In genomic region chr3:72144773-72145505, GRCh38 we compare ENCODE assay signal across 1 cellular context.
TF ChIP-seq lines count a peak whose summit lies in the region.

No MANE protein-coding gene starts in this region.

TF ChIP-seq in HepG2, 621 proteins besides CTCF, POLR2A, EP300 and RAD21 (continued from another document and continues in another):
- TF ChIP-seq ZNF136 (CRISPR knock-in tag; IDR thresholded peaks at IDR 0.05; ENCODE audit: low read depth) (no peak), SMC3 (IDR thresholded peaks at IDR 0.05; ENCODE audit: low read length) (no peak), ZNF75D (CRISPR knock-in tag; IDR thresholded peaks at IDR 0.05; ENCODE audit: borderline replicate concordance) (no peak), ZBTB38 (CRISPR knock-in tag; IDR thresholded peaks at IDR 0.05) (no peak), BRD4 (CRISPR knock-in tag; IDR thresholded peaks at IDR 0.05) (no peak), ZNF652 (CRISPR knock-in tag; IDR thresholded peaks at IDR 0.05; ENCODE audit: borderline replicate concordance, low read depth) (no peak), ZNF44 (CRISPR knock-in tag; IDR thresholded peaks at IDR 0.05) (no peak), DRAP1 (CRISPR knock-in tag; IDR thresholded peaks at IDR 0.05) (no peak), RARA (CRISPR knock-in tag; IDR thresholded peaks at IDR 0.05) (peak; percentile 91), CCAR2 (optimal IDR thresholded peaks at IDR 0.05; ENCODE audit: low read depth, low read length) (no peak), SP2 (CRISPR knock-in tag; IDR thresholded peaks at IDR 0.05) (no peak), ZNF672 (CRISPR knock-in tag; IDR thresholded peaks at IDR 0.05) (no peak), MAFF (IDR thresholded peaks at IDR 0.05; ENCODE audit: low read depth, low read length) (no peak), ZBTB21 (CRISPR knock-in tag; IDR thresholded peaks at IDR 0.05) (no peak), MED8 (CRISPR knock-in tag; IDR thresholded peaks at IDR 0.05; ENCODE audit: insufficient replicate concordance) (no peak), POLR2G (IDR thresholded peaks at IDR 0.05; ENCODE audit: low read depth, low read length) (no peak), CAMTA2 (CRISPR knock-in tag; IDR thresholded peaks at IDR 0.05; ENCODE audit: borderline replicate concordance) (no peak), NR2C2 (CRISPR knock-in tag; IDR thresholded peaks at IDR 0.05; ENCODE audit: borderline replicate concordance) (0 out of 2 replicates have a peak, but pooled peaks have one; percentile 49), ZNF234 (CRISPR knock-in tag; conservative IDR thresholded peaks at IDR 0.05) (no peak), SRSF4 (IDR thresholded peaks at IDR 0.05; ENCODE audit: low read depth, low read length, poor library complexity, severe bottlenecking) (no peak), ZNF784 (CRISPR knock-in tag; IDR thresholded peaks at IDR 0.05; ENCODE audit: borderline replicate concordance) (0 out of 2 replicates have a peak, but pooled peaks have one; percentile 33), HMG20B (CRISPR knock-in tag; conservative IDR thresholded peaks at IDR 0.05) (0 out of 2 replicates have a peak, but pooled peaks have one; percentile 23), ZNF552 (CRISPR knock-in tag; IDR thresholded peaks at IDR 0.05; ENCODE audit: borderline replicate concordance) (no peak), FUBP1 (CRISPR knock-in tag; IDR thresholded peaks at IDR 0.05; ENCODE audit: borderline replicate concordance) (no peak), ZNF180 (CRISPR knock-in tag; IDR thresholded peaks at IDR 0.05; ENCODE audit: borderline replicate concordance, low read depth) (no peak), FOXC1 (CRISPR knock-in tag; IDR thresholded peaks at IDR 0.05; ENCODE audit: borderline replicate concordance) (no peak), TCF7L2 (IDR thresholded peaks at IDR 0.05; ENCODE audit: low read depth, low read length) (no peak), HDAC1 (CRISPR knock-in tag; IDR thresholded peaks at IDR 0.05) (peak; percentile 59; the same call in 1 of the 2 replicates), DR1 (CRISPR knock-in tag; IDR thresholded peaks at IDR 0.05) (no peak), ZNF747 (CRISPR knock-in tag; IDR thresholded peaks at IDR 0.05; ENCODE audit: borderline replicate concordance) (no peak), GMEB2 (CRISPR knock-in tag; IDR thresholded peaks at IDR 0.05; ENCODE audit: low read depth) (no peak), PHF21A (CRISPR knock-in tag; IDR thresholded peaks at IDR 0.05) (peak; percentile 65; the same call in 1 of the 2 replicates), ZNF383 (CRISPR knock-in tag; IDR thresholded peaks at IDR 0.05; ENCODE audit: borderline replicate concordance) (no peak), HNF4A (CRISPR knock-in tag; IDR thresholded peaks at IDR 0.05) (peak; percentile 91), ZNF777 (CRISPR knock-in tag; IDR thresholded peaks at IDR 0.05) (no peak), SMARCC2 (IDR thresholded peaks at IDR 0.05) (no peak), ZFP1 (CRISPR knock-in tag; IDR thresholded peaks at IDR 0.05) (no peak), ZNF101 (CRISPR knock-in tag; IDR thresholded peaks at IDR 0.05; ENCODE audit: borderline replicate concordance, low read depth) (no peak), ZNF770 (CRISPR knock-in tag; IDR thresholded peaks at IDR 0.05) (no peak), GATA4 (IDR thresholded peaks at IDR 0.05; ENCODE audit: borderline replicate concordance, low read depth) (peak; percentile 87), SRSF9 (IDR thresholded peaks at IDR 0.05; ENCODE audit: borderline replicate concordance, insufficient read depth, low read depth, low read length, poor library complexity, severe bottlenecking) (no peak), ZSCAN12 (CRISPR knock-in tag; IDR thresholded peaks at IDR 0.05) (no peak), PATZ1 (CRISPR knock-in tag; IDR thresholded peaks at IDR 0.05) (no peak), ZFY (CRISPR knock-in tag; IDR thresholded peaks at IDR 0.05) (no peak), HCFC1 (IDR thresholded peaks at IDR 0.05; ENCODE audit: low read depth, low read length) (no peak), KDM4B (CRISPR knock-in tag; IDR thresholded peaks at IDR 0.05) (no peak), ZNF766 (CRISPR knock-in tag; IDR thresholded peaks at IDR 0.05; ENCODE audit: borderline replicate concordance) (no peak), RFX5 (IDR thresholded peaks at IDR 0.05; ENCODE audit: low read depth, low read length) (no peak), ZNF205 (CRISPR knock-in tag; IDR thresholded peaks at IDR 0.05) (no peak), SSRP1 (CRISPR knock-in tag; IDR thresholded peaks at IDR 0.05) (no peak), TCF7 (IDR thresholded peaks at IDR 0.05; ENCODE audit: low read depth) (peak; percentile 35; the same call in 1 of the 2 replicates), ZNF33A (CRISPR knock-in tag; IDR thresholded peaks at IDR 0.05; ENCODE audit: borderline replicate concordance) (no peak), PLRG1 (conservative IDR thresholded peaks at IDR 0.05) (no peak), ISL2 (CRISPR knock-in tag; IDR thresholded peaks at IDR 0.05) (peak; percentile 69; the same call in 1 of the 2 replicates), SOX13 (IDR thresholded peaks at IDR 0.05) (no peak), SOX13 (CRISPR knock-in tag; conservative IDR thresholded peaks at IDR 0.05 in 1 of 2, IDR thresholded peaks at IDR 0.05 in 1 of 2) (peak in 1 of 2 experiments; percentile 77; a peak in 2 of 4 replicates), PCBP1 (IDR thresholded peaks at IDR 0.05; ENCODE audit: borderline replicate concordance, low read depth, low read length) (no peak), SUZ12 (IDR thresholded peaks at IDR 0.05; ENCODE audit: low read depth, low read length) (no peak), ZNF746 (CRISPR knock-in tag; IDR thresholded peaks at IDR 0.05) (peak; percentile 28; the same call in 1 of the 2 replicates), MTA1 (CRISPR knock-in tag; IDR thresholded peaks at IDR 0.05; ENCODE audit: borderline replicate concordance) (no peak), TFDP1 (CRISPR knock-in tag; IDR thresholded peaks at IDR 0.05; ENCODE audit: borderline replicate concordance) (peak; percentile 21; the same call in 1 of the 2 replicates), ZNF414 (CRISPR knock-in tag; IDR thresholded peaks at IDR 0.05) (no peak), FOXJ3 (CRISPR knock-in tag; IDR thresholded peaks at IDR 0.05; ENCODE audit: borderline replicate concordance) (peak; percentile 20; the same call in 1 of the 2 replicates), JUND (CRISPR knock-in tag; IDR thresholded peaks at IDR 0.05) (no peak), RFX1 (IDR thresholded peaks at IDR 0.05) (no peak), WIZ (CRISPR knock-in tag; IDR thresholded peaks at IDR 0.05) (no peak), NONO (IDR thresholded peaks at IDR 0.05) (no peak), NONO (CRISPR knock-in tag; conservative IDR thresholded peaks at IDR 0.05) (peak; percentile 61), ZNF235 (CRISPR knock-in tag; IDR thresholded peaks at IDR 0.05; ENCODE audit: borderline replicate concordance) (no peak), MAF1 (CRISPR knock-in tag; IDR thresholded peaks at IDR 0.05; ENCODE audit: borderline replicate concordance) (no peak)
- TF ChIP-seq, protein P1, sequence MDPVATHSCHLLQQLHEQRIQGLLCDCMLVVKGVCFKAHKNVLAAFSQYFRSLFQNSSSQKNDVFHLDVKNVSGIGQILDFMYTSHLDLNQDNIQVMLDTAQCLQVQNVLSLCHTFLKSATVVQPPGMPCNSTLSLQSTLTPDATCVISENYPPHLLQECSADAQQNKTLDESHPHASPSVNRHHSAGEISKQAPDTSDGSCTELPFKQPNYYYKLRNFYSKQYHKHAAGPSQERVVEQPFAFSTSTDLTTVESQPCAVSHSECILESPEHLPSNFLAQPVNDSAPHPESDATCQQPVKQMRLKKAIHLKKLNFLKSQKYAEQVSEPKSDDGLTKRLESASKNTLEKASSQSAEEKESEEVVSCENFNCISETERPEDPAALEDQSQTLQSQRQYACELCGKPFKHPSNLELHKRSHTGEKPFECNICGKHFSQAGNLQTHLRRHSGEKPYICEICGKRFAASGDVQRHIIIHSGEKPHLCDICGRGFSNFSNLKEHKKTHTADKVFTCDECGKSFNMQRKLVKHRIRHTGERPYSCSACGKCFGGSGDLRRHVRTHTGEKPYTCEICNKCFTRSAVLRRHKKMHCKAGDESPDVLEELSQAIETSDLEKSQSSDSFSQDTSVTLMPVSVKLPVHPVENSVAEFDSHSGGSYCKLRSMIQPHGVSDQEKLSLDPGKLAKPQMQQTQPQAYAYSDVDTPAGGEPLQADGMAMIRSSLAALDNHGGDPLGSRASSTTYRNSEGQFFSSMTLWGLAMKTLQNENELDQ (CRISPR knock-in tag; IDR thresholded peaks at IDR 0.05; ENCODE audit: borderline replicate concordance): no peak
